28 cellular contexts compared by ENCODE assay signal in genomic region chr9:82563841-82564240, GRCh38.
"Had no signal": no experiment of that assay in that cellular context is flagged by ENCODE, and none has a peak within 500 bp of the region (broad histone marks: within the 10 kb centered on the region; RNA-seq: fewer than 3 reads in every experiment).

No MANE protein-coding gene starts in this region.

- H3K27me3 ChIP-seq: stomach, suprapubic skin, testis, thyroid gland, tibial artery, tibial nerve, transverse colon, upper lobe of left lung, upper lobe of right lung, uterus, vagina had no signal

- H3K36me3 Mint-ChIP-seq: stimulated activated effector memory CD8-positive, alpha-beta T cell treated with anti-CD3 and anti-CD28 coated beads, Interleukin-12 subunit alpha, Interleukin-12 subunit beta, amount 100 ng/mL, for 72 hours; stimulated activated memory B cell treated with anti-CD40 and anti-IgM and Interleukin-4, amounts not matched to agents 10 μg/mL and 1 μg/mL and 100 μg/mL, for 72 hours; stimulated activated naive B cell treated with anti-CD40 and anti-IgM and Interleukin-4, amounts not matched to agents 10 μg/mL and 1 μg/mL and 100 μg/mL, for 72 hours; type B pancreatic cell had no signal

- H3K9me3 Mint-ChIP-seq: stimulated activated memory B cell treated with anti-CD40 and anti-IgM and Interleukin-4, amounts not matched to agents 10 μg/mL and 1 μg/mL and 100 μg/mL, for 72 hours; type B pancreatic cell had no signal

- H3K4me3 ChIP-seq: stomach, suprapubic skin, testis, thoracic aorta, thyroid gland, tibial artery, tibial nerve, transverse colon, upper lobe of left lung, upper lobe of right lung, uterus, vagina had no signal

- H3K27me3 Mint-ChIP-seq: stimulated activated memory B cell treated with anti-CD40 and anti-IgM and Interleukin-4, amounts not matched to agents 10 μg/mL and 1 μg/mL and 100 μg/mL, for 72 hours; stimulated activated naive B cell treated with anti-CD40 and anti-IgM and Interleukin-4, amounts not matched to agents 10 μg/mL and 1 μg/mL and 100 μg/mL, for 72 hours; stimulated activated naive CD8-positive, alpha-beta T cell treated with anti-CD3 and anti-CD28 coated beads, Interleukin-15, amount 100 ng/mL, for 72 hours; stimulated activated naive CD8-positive, alpha-beta T cell treated with anti-CD3 and anti-CD28 coated beads, Interleukin-15, Interleukin-2, amounts not matched to agents 100 ng/mL and 50 ng/mL, for 24 hours had no signal

- H3K9me3 ChIP-seq: stomach, suprapubic skin, testis, thoracic aorta, thyroid gland, tibial artery, transverse colon, upper lobe of left lung, upper lobe of right lung, uterus, vagina had no signal

- H3K4me3 Mint-ChIP-seq: stimulated activated effector memory CD8-positive, alpha-beta T cell treated with anti-CD3 and anti-CD28 coated beads, Interleukin-12 subunit alpha, Interleukin-12 subunit beta, amount 100 ng/mL, for 72 hours; stimulated activated memory B cell treated with anti-CD40 and anti-IgM and Interleukin-4, amounts not matched to agents 10 μg/mL and 1 μg/mL and 100 μg/mL, for 72 hours; stimulated activated naive B cell treated with anti-CD40 and anti-IgM and Interleukin-4, amounts not matched to agents 10 μg/mL and 1 μg/mL and 100 μg/mL, for 72 hours; stimulated activated naive CD8-positive, alpha-beta T cell treated with anti-CD3 and anti-CD28 coated beads, Interleukin-15, amount 100 ng/mL, for 72 hours; stimulated activated naive CD8-positive, alpha-beta T cell treated with anti-CD3 and anti-CD28 coated beads, Interleukin-15, Interleukin-2, amounts not matched to agents 100 ng/mL and 50 ng/mL, for 24 hours; type B pancreatic cell had no signal

- H3K4me1 ChIP-seq: tibial artery, tibial nerve, vagina had no signal

- H3K36me3 ChIP-seq: stomach, suprapubic skin, thoracic aorta, thyroid gland, tibial artery, tibial nerve, transverse colon, upper lobe of left lung, upper lobe of right lung, uterus, vagina had no signal

- ATAC-seq: stimulated activated effector memory CD8-positive, alpha-beta T cell treated with anti-CD3 and anti-CD28 coated beads, Interleukin-12 subunit alpha, Interleukin-12 subunit beta, amount 100 ng/mL, for 72 hours; stimulated activated memory B cell treated with anti-CD40 and anti-IgM and Interleukin-4, amounts not matched to agents 10 μg/mL and 1 μg/mL and 100 μg/mL, for 72 hours; stimulated activated naive CD8-positive, alpha-beta T cell treated with anti-CD3 and anti-CD28 coated beads, Interleukin-15, amount 100 ng/mL, for 72 hours; stimulated activated naive CD8-positive, alpha-beta T cell treated with anti-CD3 and anti-CD28 coated beads, Interleukin-15, Interleukin-2, amounts not matched to agents 100 U/mL and 50 U/mL, for 24 hours; upper lobe of right lung had no signal

- DNase-seq: stimulated activated CD4-positive, alpha-beta T cell treated with anti-CD3 and anti-CD28 coated beads, Interleukin-2, amount 100 ng/mL, for 48 hours; stimulated activated CD4-positive, alpha-beta T cell treated with anti-CD3 and anti-CD28 coated beads, Interleukin-4, amount 100 ng/mL, for 1 hour; stimulated activated CD4-positive, alpha-beta T cell treated with anti-CD3 and anti-CD28 coated beads, Interleukin-4, amount 100 ng/mL, for 24 hours; stimulated activated CD4-positive, alpha-beta T cell treated with anti-CD3 and anti-CD28 coated beads, Interleukin-4, amount 100 ng/mL, for 4 hours; stimulated activated CD8-positive, alpha-beta memory T cell treated with anti-CD3 and anti-CD28 coated beads, Interleukin-4, amount 100 ng/mL, for 48 hours; stimulated activated naive B cell treated with anti-CD40 and anti-IgM and Interleukin-4, amounts not matched to agents 10 μg/mL and 1 μg/mL and 100 μg/mL, for 72 hours; stimulated activated naive CD4-positive, alpha-beta T cell; stimulated activated naive CD4-positive, alpha-beta T cell treated with Interleukin-2 at 50 U/mL for 16 hours; stimulated activated naive CD8-positive, alpha-beta T cell treated with anti-CD3 and anti-CD28 coated beads, Interleukin-15, amount 100 ng/mL, for 72 hours; stimulated activated naive CD8-positive, alpha-beta T cell treated with anti-CD3 and anti-CD28 coated beads, Interleukin-15, Interleukin-2, amounts not matched to agents 100 U/mL and 50 U/mL, for 24 hours; stomach; substantia nigra; testis; thyroid gland; tibial artery; transverse colon; trophoblast cell; upper lobe of left lung; upper lobe of right lung; uterus had no signal

- H3K27ac ChIP-seq: stomach, suprapubic skin, testis, thoracic aorta, thyroid gland, tibial artery, tibial nerve, transverse colon, upper lobe of left lung, upper lobe of right lung, uterus, vagina had no signal

- H3K27ac Mint-ChIP-seq: stimulated activated effector memory CD8-positive, alpha-beta T cell treated with anti-CD3 and anti-CD28 coated beads, Interleukin-12 subunit alpha, Interleukin-12 subunit beta, amount 100 ng/mL, for 72 hours; stimulated activated memory B cell treated with anti-CD40 and anti-IgM and Interleukin-4, amounts not matched to agents 10 μg/mL and 1 μg/mL and 100 μg/mL, for 72 hours; stimulated activated naive B cell treated with anti-CD40 and anti-IgM and Interleukin-4, amounts not matched to agents 10 μg/mL and 1 μg/mL and 100 μg/mL, for 72 hours; stimulated activated naive CD8-positive, alpha-beta T cell treated with anti-CD3 and anti-CD28 coated beads, Interleukin-15, amount 100 ng/mL, for 72 hours; stimulated activated naive CD8-positive, alpha-beta T cell treated with anti-CD3 and anti-CD28 coated beads, Interleukin-15, Interleukin-2, amounts not matched to agents 100 ng/mL and 50 ng/mL, for 24 hours; type B pancreatic cell had no signal

- H3K4me1 Mint-ChIP-seq: stimulated activated effector memory CD8-positive, alpha-beta T cell treated with anti-CD3 and anti-CD28 coated beads, Interleukin-12 subunit alpha, Interleukin-12 subunit beta, amount 100 ng/mL, for 72 hours; stimulated activated memory B cell treated with anti-CD40 and anti-IgM and Interleukin-4, amounts not matched to agents 10 μg/mL and 1 μg/mL and 100 μg/mL, for 72 hours; stimulated activated naive CD8-positive, alpha-beta T cell treated with anti-CD3 and anti-CD28 coated beads, Interleukin-15, amount 100 ng/mL, for 72 hours had no signal
